Comparison of ENCODE assay signal across 13 cellular contexts in genomic region chr5:16411235-16411634, GRCh38.
"Had no signal": no experiment of that assay in that cellular context is flagged by ENCODE, and none has a peak within 500 bp of the region (broad histone marks: within the 10 kb centered on the region; RNA-seq: fewer than 3 reads in every experiment).

No MANE protein-coding gene starts in this region.

- H3K4me1 ChIP-seq: ascending aorta, left ventricle myocardium inferior had no signal

- ATAC-seq: activated naive CD8-positive, alpha-beta T cell treated with anti-CD3 and anti-CD28 coated beads, Interleukin-2, amount 50 U/mL, for 24 hours; stimulated activated naive CD8-positive, alpha-beta T cell treated with anti-CD3 and anti-CD28 coated beads, Interleukin-15, Interleukin-2, amounts not matched to agents 100 U/mL and 50 U/mL, for 24 hours had no signal

- H3K27ac ChIP-seq: ascending aorta, left ventricle myocardium inferior had no signal

- H3K36me3 ChIP-seq: ascending aorta, left ventricle myocardium inferior had no signal

- H3K9me3 ChIP-seq: ascending aorta, left ventricle myocardium inferior had no signal

- H3K4me3 ChIP-seq: ascending aorta, left ventricle myocardium inferior had no signal

- FAIRE-seq: colon had no signal

- DNase-seq: activated B cell treated with CpG ODN at 0.5 μM for 24 hours; activated CD4-positive, alpha-beta T cell treated with anti-CD3 and anti-CD28 coated beads, Interleukin-2, amount 10 ng/mL, durations not matched to agents 24 days and 14 days; activated naive CD4-positive, alpha-beta T cell treated with Interleukin-2 at 50 U/mL for 16 hours; activated naive CD8-positive, alpha-beta T cell treated with anti-CD3 and anti-CD28 coated beads, Interleukin-2, amount 50 U/mL, for 24 hours; effector CD8-positive, alpha-beta T cell; islet precursor cell; left ventricle myocardium inferior; mesenchymal stem cell; stimulated activated CD4-positive, alpha-beta T cell treated with anti-CD3 and anti-CD28 coated beads, Interleukin-4, amount 100 ng/mL, for 1 hour; stimulated activated CD8-positive, alpha-beta memory T cell treated with anti-CD3 and anti-CD28 coated beads, Interleukin-4, amount 100 ng/mL, for 48 hours; stimulated activated naive CD8-positive, alpha-beta T cell treated with anti-CD3 and anti-CD28 coated beads, Interleukin-15, Interleukin-2, amounts not matched to agents 100 U/mL and 50 U/mL, for 24 hours had no signal

- H3K27me3 ChIP-seq: ascending aorta had no signal
